12 cellular contexts compared by ENCODE assay signal in the genomic region with DNA sequence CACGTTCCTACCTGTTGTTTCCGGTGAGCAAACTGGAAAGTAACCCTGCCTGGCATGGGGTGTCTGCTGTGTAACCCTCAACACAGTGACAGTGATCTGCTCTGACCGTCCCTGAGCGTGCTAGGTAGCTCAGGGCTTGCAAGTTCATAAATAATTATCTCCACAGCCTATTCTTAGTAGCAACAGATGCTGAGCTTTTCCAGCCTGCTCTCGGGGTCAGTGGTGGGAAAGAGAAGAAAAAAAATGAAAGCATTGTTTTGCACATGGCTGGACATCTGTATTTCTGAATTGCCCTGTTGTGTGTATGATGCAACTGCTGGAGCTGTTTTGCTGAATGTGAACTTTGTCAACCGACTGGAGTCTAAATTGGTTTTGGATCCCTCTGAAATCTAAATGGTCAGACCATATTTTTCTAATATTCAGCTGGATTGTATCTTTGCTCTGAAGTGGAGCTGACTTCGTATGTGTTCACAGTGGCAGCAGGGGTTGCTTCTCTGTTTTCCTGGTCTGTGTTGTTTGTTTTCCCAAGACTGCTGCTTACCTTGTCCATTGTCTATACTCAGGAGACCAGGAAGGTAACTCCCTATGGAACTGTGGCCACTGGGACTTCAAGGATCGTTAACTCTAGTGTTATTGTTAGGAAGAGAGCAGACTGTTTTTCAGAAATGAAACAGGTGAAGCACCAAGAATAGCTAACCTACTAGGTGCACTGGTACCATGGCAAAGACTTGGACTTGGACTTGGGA. TPM values are rescaled to one million over a fixed set of nuclear protein-coding genes. Genes with fewer than 3 reads are reported as not detected.
DNase-seq lines count a peak whose midpoint lies in the region; ATAC-seq and TF ChIP-seq lines count a peak whose summit lies in the region.
"Had no signal": no experiment of that assay in that cellular context is flagged by ENCODE, and none has a peak within 500 bp of the region (broad histone marks: within the 10 kb centered on the region; RNA-seq: fewer than 3 reads in every experiment).

No MANE protein-coding gene starts in this region.

- H3K4me1 ChIP-seq in aorta (ENCODE audit: control insufficient read depth in 1 of 2, insufficient read depth in 2 of 2, low read length in 2 of 2) = peaks cover 5 to 12% of the 10 kb centered on the region in 2 donors

- ATAC-seq in aorta (ENCODE audit: low FRiP score) (peak; percentile 34), HG03280 (IDR thresholded peaks at IDR 0.05; ENCODE audit: unreplicated experiment) (no peak)
- ATAC-seq: activated T-cell treated with anti-CD3 and anti-CD28 coated beads, Interleukin-2, amount 50 U/mL, for 4 hours; foreskin keratinocyte had no signal

- no peak for TF ChIP-seq POLR2A in lower leg skin (IDR thresholded peaks at IDR 0.05)

- H3K4me3 ChIP-seq in aorta (ENCODE audit: low read length in 2 of 2) (no peak overlapping the region), lower leg skin (ENCODE audit: low read depth, poor library complexity, severe bottlenecking) (no peak overlapping the region)
- H3K4me3 ChIP-seq: HAP-1, skin epidermis had no signal

- 20 to 21% methylated on average over 8 of the region's 8 CpGs for WGBS in aorta, 2 donors
- WGBS in lower leg skin, 2 donors = 54 to 56% methylated on average over 8 of the region's 8 CpGs

- no peaks in the 10 kb centered on the region for H3K9me3 ChIP-seq in aorta (ENCODE audit: control insufficient read depth, low read length)
- H3K9me3 ChIP-seq: HAP-1 had no signal

- H3K27ac ChIP-seq in aorta (ENCODE audit: low read depth in 1 of 2, low read length in 2 of 2) = peak overlapping the region in 1 of 2 donors; percentile 91
- H3K27ac ChIP-seq: foreskin keratinocyte had no signal

- H3K36me3 ChIP-seq in aorta (ENCODE audit: control insufficient read depth in 1 of 2, insufficient read depth in 2 of 2, low read length in 1 of 2) = no peaks in the 10 kb centered on the region
- H3K36me3 ChIP-seq: HAP-1 had no signal

- TF ChIP-seq CTCF in lower leg skin (IDR thresholded peaks at IDR 0.05) = no peak

- H3K27me3 ChIP-seq in aorta (ENCODE audit: control insufficient read depth in 1 of 2, insufficient read depth in 2 of 2, low read length in 1 of 2) = no peaks in the 10 kb centered on the region
- H3K27me3 ChIP-seq: foreskin keratinocyte had no signal

- DNase-seq in NCI-H1417 (lab: John Stamatoyannopoulos, UW) (peak; percentile 37 to 77 (median 44)), NCI-H1417 treated with DMSO at 0.1 percent for 48 hours (lab: John Stamatoyannopoulos, UW) (no peak), dermis blood vessel endothelial cell (peak; percentile 44), medulla oblongata (ENCODE audit: extremely low spot score) (peak; percentile 82), aorta (no peak), lower leg skin (ENCODE audit: low spot score in 2 of 2) (no peak)
- no peak for DNase-seq in stimulated activated CD4-positive, alpha-beta T cell treated with anti-CD3 and anti-CD28 coated beads, Interleukin-12 subunit alpha, Interleukin-12 subunit beta, amount 100 ng/mL, for 4 hours
- DNase-seq: activated T-cell treated with anti-CD3 and anti-CD28 coated beads, Interleukin-2, amount 50 U/mL, for 4 hours; foreskin keratinocyte had no signal

- intact Hi-C loops in aorta (cut with DNase I) (no loop called here), lower leg skin (cut with DNase I; ENCODE audit: low total_unique reads) (no loop called here)

RNA-seq across cellular contexts. Expression of gene TGFB2, which starts 27.0 kb away (rescaled TPM):
- total RNA-seq in dermis blood vessel endothelial cell = 36.2 and 38.6 TPM in 2 replicates
- 10 to 100 TPM; 15.5 to 18.0 TPM for total RNA-seq in aorta
- 1 to 10 TPM; 2.2 to 2.6 TPM for polyA plus RNA-seq in aorta
- total RNA-seq in lower leg skin = 1 to 10 TPM in 2 of 4 donors, under 1 TPM in 2; 0.55 to 2.9 (median 1.8) TPM
- total RNA-seq: activated T-cell treated with anti-CD3 and anti-CD28 coated beads, Interleukin-2, amount 50 U/mL, for 4 hours had no signal

Comparison
In these comparisons a context has a peak if more than half of its experiments do, and no peak if none do; other contexts are left out.
1. DNase-seq: peak in NCI-H1417 (3 of 3), dermis blood vessel endothelial cell (single experiment) and medulla oblongata (single experiment); none in NCI-H1417 treated with DMSO at 0.1 percent for 48 hours (single experiment), aorta (0 of 2), stimulated activated CD4-positive, alpha-beta T cell treated with anti-CD3 and anti-CD28 coated beads, Interleukin-12 subunit alpha, Interleukin-12 subunit beta, amount 100 ng/mL, for 4 hours (single experiment) and lower leg skin (0 of 2).